In the genomic region with DNA sequence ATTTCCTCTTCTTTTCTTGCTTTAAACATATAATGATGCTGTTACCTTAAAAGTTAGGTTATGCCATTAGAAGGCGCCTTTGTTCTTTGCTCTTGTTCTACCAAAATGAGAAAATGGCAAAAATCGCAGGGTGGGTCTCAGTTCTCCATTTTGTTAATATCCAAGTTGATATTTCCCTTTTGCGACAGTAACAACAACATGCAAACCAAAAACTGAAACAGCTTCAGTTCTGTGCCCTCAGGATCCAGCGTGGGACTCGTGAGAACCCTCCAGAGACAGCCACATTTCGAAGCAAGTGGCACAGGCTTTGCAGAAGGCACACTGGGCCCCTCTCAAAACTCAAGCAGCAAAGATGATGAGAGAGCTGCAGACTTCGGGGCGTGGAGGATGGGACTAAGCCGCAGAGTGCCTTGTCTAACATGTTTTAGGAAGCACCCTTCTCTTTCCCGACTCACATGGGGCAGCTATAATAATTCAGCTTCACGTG, we compare ENCODE assay signal across 1 cellular context.
TF ChIP-seq lines count a peak whose summit lies in the region.

No MANE protein-coding gene starts in this region.

TF ChIP-seq in K562, 482 proteins besides CTCF, POLR2A, EP300 and RAD21:
- TF ChIP-seq, protein P1, sequence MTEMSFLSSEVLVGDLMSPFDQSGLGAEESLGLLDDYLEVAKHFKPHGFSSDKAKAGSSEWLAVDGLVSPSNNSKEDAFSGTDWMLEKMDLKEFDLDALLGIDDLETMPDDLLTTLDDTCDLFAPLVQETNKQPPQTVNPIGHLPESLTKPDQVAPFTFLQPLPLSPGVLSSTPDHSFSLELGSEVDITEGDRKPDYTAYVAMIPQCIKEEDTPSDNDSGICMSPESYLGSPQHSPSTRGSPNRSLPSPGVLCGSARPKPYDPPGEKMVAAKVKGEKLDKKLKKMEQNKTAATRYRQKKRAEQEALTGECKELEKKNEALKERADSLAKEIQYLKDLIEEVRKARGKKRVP (CRISPR knock-in tag; IDR thresholded peaks at IDR 0.05): 0 out of 2 replicates have a peak, but pooled peaks have one; percentile 26
- TF ChIP-seq, protein P2, sequence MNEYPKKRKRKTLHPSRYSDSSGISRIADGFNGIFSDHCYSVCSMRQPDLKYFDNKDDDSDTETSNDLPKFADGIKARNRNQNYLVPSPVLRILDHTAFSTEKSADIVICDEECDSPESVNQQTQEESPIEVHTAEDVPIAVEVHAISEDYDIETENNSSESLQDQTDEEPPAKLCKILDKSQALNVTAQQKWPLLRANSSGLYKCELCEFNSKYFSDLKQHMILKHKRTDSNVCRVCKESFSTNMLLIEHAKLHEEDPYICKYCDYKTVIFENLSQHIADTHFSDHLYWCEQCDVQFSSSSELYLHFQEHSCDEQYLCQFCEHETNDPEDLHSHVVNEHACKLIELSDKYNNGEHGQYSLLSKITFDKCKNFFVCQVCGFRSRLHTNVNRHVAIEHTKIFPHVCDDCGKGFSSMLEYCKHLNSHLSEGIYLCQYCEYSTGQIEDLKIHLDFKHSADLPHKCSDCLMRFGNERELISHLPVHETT (CRISPR knock-in tag; conservative IDR thresholded peaks at IDR 0.05 in 1 of 2, IDR thresholded peaks at IDR 0.05 in 1 of 2): peak in 1 of 2 experiments; percentile 4; a peak in 1 of 4 replicates
- TF ChIP-seq, protein P3, sequence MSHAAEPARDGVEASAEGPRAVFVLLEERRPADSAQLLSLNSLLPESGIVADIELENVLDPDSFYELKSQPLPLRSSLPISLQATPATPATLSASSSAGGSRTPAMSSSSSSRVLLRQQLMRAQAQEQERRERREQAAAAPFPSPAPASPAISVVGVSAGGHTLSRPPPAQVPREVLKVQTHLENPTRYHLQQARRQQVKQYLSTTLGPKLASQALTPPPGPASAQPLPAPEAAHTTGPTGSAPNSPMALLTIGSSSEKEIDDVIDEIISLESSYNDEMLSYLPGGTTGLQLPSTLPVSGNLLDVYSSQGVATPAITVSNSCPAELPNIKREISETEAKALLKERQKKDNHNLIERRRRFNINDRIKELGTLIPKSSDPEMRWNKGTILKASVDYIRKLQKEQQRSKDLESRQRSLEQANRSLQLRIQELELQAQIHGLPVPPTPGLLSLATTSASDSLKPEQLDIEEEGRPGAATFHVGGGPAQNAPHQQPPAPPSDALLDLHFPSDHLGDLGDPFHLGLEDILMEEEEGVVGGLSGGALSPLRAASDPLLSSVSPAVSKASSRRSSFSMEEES (CRISPR knock-in tag; IDR thresholded peaks at IDR 0.05): no peak
- no peak for TF ChIP-seq FOXM1 (IDR thresholded peaks at IDR 0.05; ENCODE audit: low read depth)
- 0 out of 2 replicates have a peak, but pooled peaks have one; percentile 7 for TF ChIP-seq FOXM1 (CRISPR knock-in tag; IDR thresholded peaks at IDR 0.05; ENCODE audit: low read depth)
